Comparison of ENCODE assay signal across 8 cellular contexts in genomic region chr4:27684501-27685077, GRCh38.
DNase-seq lines count a peak whose midpoint lies in the region; ATAC-seq and TF ChIP-seq lines count a peak whose summit lies in the region.

No MANE protein-coding gene starts in this region.

- peak; percentile 69 for DNase-seq in NAMALWA (ENCODE audit: low spot score)
- DNase-seq in SKM-1 (lab: John Stamatoyannopoulos, UW; ENCODE audit: unreplicated experiment): peak; percentile 46
- DNase-seq in fibroblast of lung (ENCODE audit: low read depth in 2 of 2): peak; percentile 32 to 54
- no peak for DNase-seq in osteoblast (ENCODE audit: insufficient read length, low spot score, missing footprints)
- no peak for DNase-seq in stimulated activated naive CD4-positive, alpha-beta T cell treated with Interleukin-2 at 50 U/mL for 16 hours (lab: John Stamatoyannopoulos, UW)

- no peak overlapping the region for H3K4me3 ChIP-seq in fibroblast of lung (replicated peaks in 1 of 4; ENCODE audit: control extremely low read depth in 1 of 4, insufficient read depth in 1 of 4, low read depth in 3 of 4, low read length in 4 of 4)
- no peak overlapping the region for H3K4me3 ChIP-seq in osteoblast (ENCODE audit: insufficient read depth, low read length)

- no peaks in the 10 kb centered on the region for H3K27me3 ChIP-seq in fibroblast of lung (ENCODE audit: control insufficient read depth, insufficient read depth, low read length)
- H3K27me3 ChIP-seq in osteoblast (ENCODE audit: insufficient read depth, low read length): no peaks in the 10 kb centered on the region

- H3K9ac ChIP-seq in fibroblast of lung (ENCODE audit: insufficient read depth, low read length): no peak overlapping the region

- H2AFZ ChIP-seq in fibroblast of lung (ENCODE audit: low read length): no peak overlapping the region
- H2AFZ ChIP-seq in osteoblast (ENCODE audit: low read length): no peak overlapping the region

- H3K9me3 ChIP-seq in fibroblast of lung (ENCODE audit: control insufficient read depth, insufficient read depth, low read depth, low read length): no peaks in the 10 kb centered on the region
- no peaks in the 10 kb centered on the region for H3K9me3 ChIP-seq in osteoblast (ENCODE audit: low read depth, low read length)

- TF ChIP-seq CTCF in 22Rv1 (IDR thresholded peaks at IDR 0.05) (peak; percentile 88), GM12874 (IDR thresholded peaks at IDR 0.05; ENCODE audit: insufficient read depth, low read depth, low read length) (peak; percentile 73), fibroblast of lung (conservative IDR thresholded peaks at IDR 0.05 in 1 of 2, IDR thresholded peaks at IDR 0.05 in 1 of 2; ENCODE audit: low read depth in 1 of 2, low read length in 2 of 2) (peak; percentile 74 to 87), osteoblast (IDR thresholded peaks at IDR 0.05; ENCODE audit: extremely low read depth, low read depth, low read length) (peak; percentile 28)

- H3K27ac ChIP-seq in 22Rv1: peak overlapping the region; percentile 32
- no peak overlapping the region for H3K27ac ChIP-seq in fibroblast of lung (ENCODE audit: insufficient read depth, low read length)
- H3K27ac ChIP-seq in osteoblast (ENCODE audit: low read depth, low read length): no peak overlapping the region

- H3K4me2 ChIP-seq in fibroblast of lung (ENCODE audit: extremely low read depth, insufficient read depth, low read length) (no peak overlapping the region), osteoblast (ENCODE audit: insufficient read depth, low read length) (no peak overlapping the region)

- H4K20me1 ChIP-seq in fibroblast of lung (ENCODE audit: control insufficient read depth, extremely low read depth, insufficient read depth, low read length) (no peaks in the 10 kb centered on the region), osteoblast (ENCODE audit: insufficient read depth, low read length) (no peaks in the 10 kb centered on the region)

- H3K79me2 ChIP-seq in fibroblast of lung (ENCODE audit: control insufficient read depth, insufficient read depth, low read length) (no peaks in the 10 kb centered on the region), osteoblast (ENCODE audit: insufficient read depth, low read length) (no peaks in the 10 kb centered on the region)

- H3K36me3 ChIP-seq in fibroblast of lung (ENCODE audit: control insufficient read depth, insufficient read depth, low read length) (no peaks in the 10 kb centered on the region), osteoblast (ENCODE audit: insufficient read depth, low read length) (no peaks in the 10 kb centered on the region)

- ATAC-seq in HG02642 (IDR thresholded peaks at IDR 0.05; ENCODE audit: poor library complexity, unreplicated experiment): peak; percentile 97

- H3K4me1 ChIP-seq in fibroblast of lung (ENCODE audit: control insufficient read depth, extremely low read depth, insufficient read depth, low read length): no peaks in the 10 kb centered on the region
- no peaks in the 10 kb centered on the region for H3K4me1 ChIP-seq in osteoblast (ENCODE audit: insufficient read depth, low read length)

Comparison
In these comparisons a context has a peak if more than half of its experiments do, and no peak if none do; other contexts are left out.
1. CTCF ChIP-seq: peak in every context shown above with its lines; median percentile 88 in 22Rv1; 80 in fibroblast of lung; 73 in GM12874; 28 in osteoblast.
2. DNase-seq: peak in NAMALWA (single experiment), SKM-1 (single experiment) and fibroblast of lung (2 of 2); none in osteoblast (single experiment) and stimulated activated naive CD4-positive, alpha-beta T cell treated with Interleukin-2 at 50 U/mL for 16 hours (single experiment).